20 cellular contexts compared by ENCODE assay signal in the genomic region with DNA sequence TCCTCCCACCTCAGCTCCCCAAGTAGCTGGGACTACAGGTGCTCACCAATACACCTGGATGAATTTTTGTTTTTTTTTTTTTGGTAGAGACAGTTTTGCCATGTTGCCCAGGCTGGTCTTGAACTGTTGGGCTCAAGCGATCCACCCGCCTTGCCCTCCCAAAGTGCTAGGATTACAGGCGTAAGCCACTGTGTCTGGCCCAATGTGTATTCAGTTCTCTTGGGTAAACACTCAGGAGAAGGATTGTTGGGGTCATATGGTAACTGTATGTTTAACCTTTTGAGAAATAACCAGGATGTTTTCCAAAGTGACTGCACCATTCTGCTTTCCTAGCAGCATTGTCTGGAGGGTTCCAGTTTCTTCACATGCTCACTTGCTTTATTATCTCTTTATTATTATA.
"Had no signal": no experiment of that assay in that cellular context is flagged by ENCODE, and none has a peak within 500 bp of the region (broad histone marks: within the 10 kb centered on the region; RNA-seq: fewer than 3 reads in every experiment).

No MANE protein-coding gene starts in this region.

- H3K27me3 Mint-ChIP-seq: activated CD4-positive, alpha-beta T cell treated with anti-CD3 and anti-CD28 coated beads, Interleukin-2, amount 10 ng/mL, durations not matched to agents 24 days and 14 days; activated naive CD8-positive, alpha-beta T cell; naive thymus-derived CD8-positive, alpha-beta T cell; stimulated activated naive B cell treated with anti-CD40 and anti-IgM and Interleukin-4, amounts not matched to agents 10 μg/mL and 1 μg/mL and 100 μg/mL, for 72 hours had no signal

- H3K9me3 Mint-ChIP-seq: activated CD4-positive, alpha-beta T cell treated with anti-CD3 and anti-CD28 coated beads, Interleukin-2, amount 10 ng/mL, durations not matched to agents 24 days and 14 days; naive thymus-derived CD8-positive, alpha-beta T cell; stimulated activated naive B cell treated with anti-CD40 and anti-IgM and Interleukin-4, amounts not matched to agents 10 μg/mL and 1 μg/mL and 100 μg/mL, for 72 hours had no signal

- H3K4me3 Mint-ChIP-seq: activated CD4-positive, alpha-beta T cell treated with anti-CD3 and anti-CD28 coated beads, Interleukin-2, amount 10 ng/mL, durations not matched to agents 24 days and 14 days; activated CD8-positive, alpha-beta T cell treated with anti-CD3 and anti-CD28 coated beads, Interleukin-2, amount 10 ng/mL, durations not matched to agents 7 days and 5 days; activated naive CD8-positive, alpha-beta T cell; naive thymus-derived CD8-positive, alpha-beta T cell; stimulated activated naive B cell treated with anti-CD40 and anti-IgM and Interleukin-4, amounts not matched to agents 10 μg/mL and 1 μg/mL and 100 μg/mL, for 72 hours had no signal

- H3K4me1 ChIP-seq: tibial artery had no signal

- FAIRE-seq: keratinocyte, TTC549 had no signal

- H3K27ac Mint-ChIP-seq: activated CD4-positive, alpha-beta T cell treated with anti-CD3 and anti-CD28 coated beads, Interleukin-2, amount 10 ng/mL, durations not matched to agents 24 days and 14 days; activated CD8-positive, alpha-beta T cell treated with anti-CD3 and anti-CD28 coated beads, Interleukin-2, amount 10 ng/mL, durations not matched to agents 7 days and 5 days; activated naive CD8-positive, alpha-beta T cell; stimulated activated naive B cell treated with anti-CD40 and anti-IgM and Interleukin-4, amounts not matched to agents 10 μg/mL and 1 μg/mL and 100 μg/mL, for 72 hours had no signal

- H3K27me3 ChIP-seq: neutrophil, tibial artery had no signal

- DNase-seq: activated CD4-positive, alpha-beta T cell treated with anti-CD3 and anti-CD28 coated beads, Interleukin-2, amount 10 ng/mL, durations not matched to agents 24 days and 14 days; activated CD4-positive, CD25-positive, alpha-beta regulatory T cell; activated CD8-positive, alpha-beta memory T cell treated with anti-CD3 and anti-CD28 coated beads, Interleukin-2, amount 50 U/mL, for 4 hours; activated CD8-positive, alpha-beta T cell treated with anti-CD3 and anti-CD28 coated beads, Interleukin-2, amount 10 ng/mL, durations not matched to agents 7 days and 5 days; activated gamma-delta T cell treated with Interleukin-2 at 50 U/mL for 16 hours; amniotic stem cell; cortex of kidney; effector CD4-positive, alpha-beta T cell; foreskin fibroblast; hippocampal formation; left ventricle myocardium inferior; mucosa of descending colon; naive thymus-derived CD8-positive, alpha-beta T cell; stimulated activated CD4-positive, alpha-beta T cell treated with anti-CD3 and anti-CD28 coated beads, Interleukin-2, amount 100 ng/mL, for 48 hours; stimulated activated naive B cell treated with anti-CD40 and anti-IgM and Interleukin-4, amounts not matched to agents 10 μg/mL and 1 μg/mL and 100 μg/mL, for 72 hours; tibial artery had no signal

- H3K27ac ChIP-seq: left ventricle myocardium inferior, neutrophil, tibial artery had no signal

- H3K9me3 ChIP-seq: left ventricle myocardium inferior, mucosa of descending colon, neutrophil, tibial artery had no signal

- H3K4me3 ChIP-seq: left ventricle myocardium inferior, mucosa of descending colon, tibial artery had no signal
